ENCODE assay signal across 25 cellular contexts in genomic region chr16:22660441-22661160, GRCh38.
DNase-seq lines count a peak whose midpoint lies in the region; ATAC-seq and TF ChIP-seq lines count a peak whose summit lies in the region.
"Had no signal": no experiment of that assay in that cellular context is flagged by ENCODE, and none has a peak within 500 bp of the region (broad histone marks: within the 10 kb centered on the region; RNA-seq: fewer than 3 reads in every experiment).

No MANE protein-coding gene starts in this region.

- intact Hi-C loops in activated CD4-positive, alpha-beta T cell treated with anti-CD3 and anti-CD28 coated beads for 36 hours (cut with DNase I, micrococcal nuclease): no loop called here

- H3K27me3 Mint-ChIP-seq in activated CD4-positive, alpha-beta T cell treated with anti-CD3 and anti-CD28 coated beads for 36 hours: peaks cover 4% of the 10 kb centered on the region
- H3K27me3 Mint-ChIP-seq: activated CD4-positive, alpha-beta T cell treated with anti-CD3 and anti-CD28 coated beads, Interleukin-2, amount 10 ng/mL, durations not matched to agents 7 days and 5 days had no signal

- H3K27me3 ChIP-seq in rectal smooth muscle tissue (ENCODE audit: control insufficient read depth, insufficient read depth, low read length): no peaks in the 10 kb centered on the region
- H3K27me3 ChIP-seq: transverse colon had no signal

- no peak overlapping the region for H3K27ac Mint-ChIP-seq in activated CD4-positive, alpha-beta T cell treated with anti-CD3 and anti-CD28 coated beads for 36 hours
- H3K27ac Mint-ChIP-seq: activated CD4-positive, alpha-beta T cell treated with anti-CD3 and anti-CD28 coated beads, Interleukin-2, amount 10 ng/mL, durations not matched to agents 7 days and 5 days; mesothelial cell of epicardium; naive thymus-derived CD4-positive, alpha-beta T cell; stimulated activated effector memory CD8-positive, alpha-beta T cell treated with anti-CD3 and anti-CD28 coated beads, Interleukin-12 subunit alpha, Interleukin-12 subunit beta, amount 100 ng/mL, for 72 hours; T-cell; WTC11 had no signal

- no peak overlapping the region for H3K9ac ChIP-seq in rectal smooth muscle tissue (ENCODE audit: low read length)

- no peak overlapping the region for H3K4me3 Mint-ChIP-seq in activated CD4-positive, alpha-beta T cell treated with anti-CD3 and anti-CD28 coated beads for 36 hours
- H3K4me3 Mint-ChIP-seq: activated CD4-positive, alpha-beta T cell treated with anti-CD3 and anti-CD28 coated beads, Interleukin-2, amount 10 ng/mL, durations not matched to agents 7 days and 5 days; mesothelial cell of epicardium; naive thymus-derived CD4-positive, alpha-beta T cell; stimulated activated effector memory CD8-positive, alpha-beta T cell treated with anti-CD3 and anti-CD28 coated beads, Interleukin-12 subunit alpha, Interleukin-12 subunit beta, amount 100 ng/mL, for 72 hours; T-cell; WTC11 had no signal

- no peak for TF ChIP-seq CTCF in coronary artery (IDR thresholded peaks at IDR 0.05)

- no peak overlapping the region for H3K27ac ChIP-seq in coronary artery
- H3K27ac ChIP-seq in rectal smooth muscle tissue (ENCODE audit: low read depth, low read length): peak overlapping the region; percentile 6
- H3K27ac ChIP-seq: prostate gland, SJCRH30 had no signal

- no peaks in the 10 kb centered on the region for H3K36me3 ChIP-seq in rectal smooth muscle tissue (ENCODE audit: control insufficient read depth, insufficient read depth, low read length)
- H3K36me3 ChIP-seq: prostate gland, SJCRH30, transverse colon had no signal

- no peaks in the 10 kb centered on the region for H3K36me3 Mint-ChIP-seq in activated CD4-positive, alpha-beta T cell treated with anti-CD3 and anti-CD28 coated beads for 36 hours (ENCODE audit: low read depth)
- H3K36me3 Mint-ChIP-seq: mesothelial cell of epicardium; naive thymus-derived CD4-positive, alpha-beta T cell; stimulated activated effector memory CD8-positive, alpha-beta T cell treated with anti-CD3 and anti-CD28 coated beads, Interleukin-12 subunit alpha, Interleukin-12 subunit beta, amount 100 ng/mL, for 72 hours; T-cell; WTC11 had no signal

- no peaks in the 10 kb centered on the region for H3K9me3 Mint-ChIP-seq in activated CD4-positive, alpha-beta T cell treated with anti-CD3 and anti-CD28 coated beads for 36 hours (ENCODE audit: low read depth)
- H3K9me3 Mint-ChIP-seq: activated CD4-positive, alpha-beta T cell treated with anti-CD3 and anti-CD28 coated beads, Interleukin-2, amount 10 ng/mL, durations not matched to agents 7 days and 5 days; mesothelial cell of epicardium; stimulated activated effector memory CD8-positive, alpha-beta T cell treated with anti-CD3 and anti-CD28 coated beads, Interleukin-12 subunit alpha, Interleukin-12 subunit beta, amount 100 ng/mL, for 72 hours; T-cell had no signal

- peaks cover 6% of the 10 kb centered on the region for H3K4me1 ChIP-seq in rectal smooth muscle tissue (ENCODE audit: control insufficient read depth, insufficient read depth, low read length)
- H3K4me1 ChIP-seq: prostate gland, SJCRH30, transverse colon had no signal

- no peak for ATAC-seq in activated CD4-positive, alpha-beta T cell treated with anti-CD3 and anti-CD28 coated beads for 36 hours
- ATAC-seq: naive thymus-derived CD4-positive, alpha-beta T cell; stimulated activated effector memory CD8-positive, alpha-beta T cell treated with anti-CD3 and anti-CD28 coated beads, Interleukin-12 subunit alpha, Interleukin-12 subunit beta, amount 100 ng/mL, for 72 hours; T-cell; WTC11 had no signal

- CTCF ChIA-PET in activated CD4-positive, alpha-beta T cell treated with anti-CD3 and anti-CD28 coated beads for 36 hours (lab: Charles Lee): interaction anchor here (0.9 kb wide), 1 partner anchor 22 kb away, joined by 3 read pairs; no protein-coding TSS in a partner anchor

- POLR2A ChIA-PET in activated CD4-positive, alpha-beta T cell treated with anti-CD3 and anti-CD28 coated beads for 36 hours (lab: Charles Lee): no interaction called here

- H3K4me3 ChIP-seq in coronary artery (no peak overlapping the region), rectal smooth muscle tissue (ENCODE audit: low read length) (no peak overlapping the region)
- H3K4me3 ChIP-seq: prostate gland, SJCRH30, transverse colon had no signal

- DNase-seq in NCI-H2171 treated with DMSO at 0.1 percent for 48 hours (lab: John Stamatoyannopoulos, UW) (peak; percentile 44), NCI-H2171 (lab: John Stamatoyannopoulos, UW) (no peak), MV-4-11 (lab: John Stamatoyannopoulos, UW) (peak; percentile 89), coronary artery (ENCODE audit: low spot score) (peak; percentile 35), NCI-H2196 treated with DMSO at 0.1 percent for 48 hours (lab: John Stamatoyannopoulos, UW; ENCODE audit: unreplicated experiment) (no peak)
- DNase-seq in stimulated activated CD4-positive, alpha-beta T cell treated with anti-CD3 and anti-CD28 coated beads, Interleukin-12 subunit alpha, Interleukin-12 subunit beta, amount 100 ng/mL, for 4 hours: no peak
- DNase-seq in activated CD4-positive, alpha-beta T cell treated with anti-CD3 and anti-CD28 coated beads for 36 hours: no peak
- DNase-seq: activated CD4-positive, alpha-beta T cell treated with anti-CD3 and anti-CD28 coated beads, Interleukin-2, amount 10 ng/mL, durations not matched to agents 7 days and 5 days; activated naive CD4-positive, alpha-beta T cell treated with Interleukin-2 at 50 U/mL for 16 hours; central memory CD4-positive, alpha-beta T cell; DND-41; glutamatergic neuron; naive thymus-derived CD4-positive, alpha-beta T cell; NCI-H187; NCI-H524; NK-92 treated with Interleukin-12 subunit alpha and Interleukin-12 subunit beta, amount 100 ng/mL, for 24 hours; SJCRH30; stimulated activated CD4-positive, alpha-beta T cell treated with anti-CD3 and anti-CD28 coated beads, Interleukin-15, amount 100 ng/mL, for 24 hours; T-cell had no signal

- no peaks in the 10 kb centered on the region for H3K4me1 Mint-ChIP-seq in activated CD4-positive, alpha-beta T cell treated with anti-CD3 and anti-CD28 coated beads for 36 hours
- H3K4me1 Mint-ChIP-seq: activated CD4-positive, alpha-beta T cell treated with anti-CD3 and anti-CD28 coated beads, Interleukin-2, amount 10 ng/mL, durations not matched to agents 7 days and 5 days; mesothelial cell of epicardium; naive thymus-derived CD4-positive, alpha-beta T cell; stimulated activated effector memory CD8-positive, alpha-beta T cell treated with anti-CD3 and anti-CD28 coated beads, Interleukin-12 subunit alpha, Interleukin-12 subunit beta, amount 100 ng/mL, for 72 hours; T-cell; WTC11 had no signal

Comparison
In these comparisons a context has a peak if more than half of its experiments do, and no peak if none do; other contexts are left out.
1. DNase-seq: peak in NCI-H2171 treated with DMSO at 0.1 percent for 48 hours (single experiment), MV-4-11 (single experiment) and coronary artery (single experiment); none in NCI-H2171 (single experiment), stimulated activated CD4-positive, alpha-beta T cell treated with anti-CD3 and anti-CD28 coated beads, Interleukin-12 subunit alpha, Interleukin-12 subunit beta, amount 100 ng/mL, for 4 hours (single experiment), NCI-H2196 treated with DMSO at 0.1 percent for 48 hours (single experiment) and activated CD4-positive, alpha-beta T cell treated with anti-CD3 and anti-CD28 coated beads for 36 hours (single experiment).